In genomic region chr2:122748552-122749011, GRCh38 we compare ENCODE assay signal across 14 cellular contexts.
DNase-seq lines count a peak whose midpoint lies in the region; ATAC-seq, FAIRE-seq and TF ChIP-seq lines count a peak whose summit lies in the region.
"Had no signal": no experiment of that assay in that cellular context is flagged by ENCODE, and none has a peak within 500 bp of the region (broad histone marks: within the 10 kb centered on the region; RNA-seq: fewer than 3 reads in every experiment).

No MANE protein-coding gene starts in this region.

- SMC1A ChIA-PET in GM12878 (lab: Charles Lee; ENCODE audit: uncharacterized antibody, unreplicated experiment) = interaction anchor here (0.6 to 2.5 kb wide), 8 partner anchors 9 to 557 kb away, joined by 3 to 12 read pairs (median 4); no protein-coding TSS in a partner anchor

- H3K36me3 ChIP-seq in Loucy (ENCODE audit: insufficient read depth, low read length) (no peaks in the 10 kb centered on the region), GM12878 (ENCODE audit: control insufficient read depth in 2 of 2, insufficient read depth in 2 of 2, low read length in 1 of 2) (no peaks in the 10 kb centered on the region), HepG2 (replicated peaks in 1 of 2; ENCODE audit: control insufficient read depth in 1 of 2, insufficient read depth in 2 of 2, low read length in 2 of 2) (no peaks in the 10 kb centered on the region)
- H3K36me3 ChIP-seq: thoracic aorta had no signal

- H3K4me3 ChIP-seq in Loucy (ENCODE audit: low read length, poor library complexity, severe bottlenecking) (no peak overlapping the region), GM12878 (no peak overlapping the region), HepG2 (replicated peaks in 1 of 3; ENCODE audit: insufficient read depth in 1 of 3, low read depth in 2 of 3, low read length in 3 of 3) (no peak overlapping the region), lower leg skin (ENCODE audit: low read depth, poor library complexity, severe bottlenecking) (no peak overlapping the region)
- H3K4me3 ChIP-seq: lung, thoracic aorta had no signal

- CTCF ChIA-PET in GM12878 (lab: Yijun Ruan, JAX) = interaction anchor here (0.5 to 1.4 kb wide), 7 partner anchors 11 to 775 kb away, joined by 3 to 5 read pairs (median 3); no protein-coding TSS in a partner anchor
- CTCF ChIA-PET in HepG2 (lab: Yijun Ruan, JAX; ENCODE audit: low intra/inter-chr PET ratio, low total read pairs) = no interaction called here

- TF ChIP-seq CTCF in Loucy (conservative IDR thresholded peaks at IDR 0.05; ENCODE audit: low read length) (0 out of 2 replicates have a peak, but pooled peaks have one; percentile 9), GM12878 (IDR thresholded peaks at IDR 0.05 in 2 of 3, conservative IDR thresholded peaks at IDR 0.05 in 1 of 3; ENCODE audit: control insufficient read depth in 2 of 3, extremely low read depth in 1 of 3, insufficient read depth in 1 of 3, low read depth in 3 of 3, low read length in 3 of 3) (peak in 1 of 3 experiments; percentile 34; a peak in 2 of 6 replicates), HepG2 (CRISPR knock-in tag; IDR thresholded peaks at IDR 0.05) (no peak), lower leg skin (IDR thresholded peaks at IDR 0.05) (no peak)

- H3K27ac ChIP-seq in GM12878 (ENCODE audit: control insufficient read depth, insufficient read depth) (no peak overlapping the region), HepG2 (ENCODE audit: extremely low read length, insufficient read depth, low read length) (no peak overlapping the region)
- H3K27ac ChIP-seq: thoracic aorta had no signal

- no peak overlapping the region for H3K9ac ChIP-seq in Loucy (ENCODE audit: low read depth, low read length, poor library complexity, severe bottlenecking)
- H3K9ac ChIP-seq in GM12878 (ENCODE audit: control insufficient read depth, insufficient read depth, low read length) = no peak overlapping the region
- H3K9ac ChIP-seq in HepG2 (ENCODE audit: insufficient read depth, low read depth, low read length) = no peak overlapping the region

- H3K9me3 ChIP-seq in Loucy (ENCODE audit: insufficient read depth, low read depth, low read length) (no peaks in the 10 kb centered on the region), GM12878 (replicated peaks; ENCODE audit: control insufficient read depth, insufficient read depth, low read length) (no peaks in the 10 kb centered on the region), HepG2 (ENCODE audit: low read length) (no peaks in the 10 kb centered on the region)
- H3K9me3 ChIP-seq: thoracic aorta had no signal

- no peak for TF ChIP-seq POLR2A in GM12878 (IDR thresholded peaks at IDR 0.05; ENCODE audit: low read depth, low read length)
- TF ChIP-seq POLR2A in HepG2 (IDR thresholded peaks at IDR 0.05; ENCODE audit: insufficient read depth in 1 of 2, low read depth in 2 of 2, low read length in 2 of 2) = no peak
- TF ChIP-seq POLR2A in lower leg skin (IDR thresholded peaks at IDR 0.05) = no peak

- TF ChIP-seq EP300 in GM12878 (IDR thresholded peaks at IDR 0.05; ENCODE audit: borderline replicate concordance in 1 of 2, control insufficient read depth in 1 of 2, low read depth in 2 of 2, low read length in 2 of 2) (no peak), HepG2 (IDR thresholded peaks at IDR 0.05; ENCODE audit: low read depth in 2 of 2, low read length in 2 of 2) (no peak), HepG2 (CRISPR knock-in tag; IDR thresholded peaks at IDR 0.05; ENCODE audit: borderline replicate concordance) (no peak)

- intact Hi-C loops in GM12878 (cut with micrococcal nuclease; ENCODE audit: unreplicated experiment) = loop anchor here (1.0 to 5.0 kb wide), 5 partner anchors 96 to 774 kb away; no protein-coding TSS in a partner anchor
- intact Hi-C loops in HepG2 (cut with micrococcal nuclease; ENCODE audit: unreplicated experiment) = loop anchor here (10.0 kb wide), 1 partner anchor 314 kb away; no protein-coding TSS in a partner anchor
- intact Hi-C loops in lower leg skin (cut with DNase I; ENCODE audit: low total_unique reads) = no loop called here

- H3K9me2 ChIP-seq in Loucy (replicated peaks; ENCODE audit: low read depth, low read length) = 0 out of 2 replicates have a peak, but pooled peaks cover 3% of the 10 kb centered on the region

- in situ Hi-C loops in GM12878 (cut with MboI) (loop anchor here (10.0 kb wide), 1 partner anchor 774 kb away; no protein-coding TSS in a partner anchor), HepG2 (cut with HindIII; ENCODE audit: extremely low pct_ligation_motif_present, low pct_unique_long_range_greater_than_20kb) (no loop called here)

- DNase-seq in Daoy (ENCODE audit: low read depth) (peak; percentile 59), GM12878 (ENCODE audit: low read depth, low spot score) (no peak), HepG2 (ENCODE audit: low spot score) (peak; percentile 61), lower leg skin (ENCODE audit: low spot score in 2 of 2) (no peak)
- no peak for DNase-seq in activated T-cell treated with anti-CD3 and anti-CD28 coated beads, Interleukin-2, amount 50 U/mL, for 4 hours
- DNase-seq: NCI-H1436 treated with DMSO at 0.1 percent for 48 hours, T-helper 2 cell had no signal

- peak; percentile 55 for ATAC-seq in GM12878
- peak; percentile 70 for ATAC-seq in HepG2
- ATAC-seq in GM19324 (IDR thresholded peaks at IDR 0.05; ENCODE audit: low FRiP score, unreplicated experiment) = no peak
- ATAC-seq in activated T-cell treated with anti-CD3 and anti-CD28 coated beads, Interleukin-2, amount 50 U/mL, for 4 hours = no peak
- ATAC-seq in GM21360 (IDR thresholded peaks at IDR 0.05; ENCODE audit: unreplicated experiment) = no peak

- BruUV-seq in GM12878 (replicated peaks; lab: Mats Ljungman, UMichigan) (no TSS peak), HepG2 (replicated peaks; lab: Mats Ljungman, UMichigan) (no TSS peak)

- 59% methylated on average over 4 of the region's 4 CpGs for WGBS in GM12878 (ENCODE audit: insufficient coverage, insufficient replicate concordance, low lambda C conversion rate, missing lambda C conversion rate)
- WGBS in HepG2 (ENCODE audit: low lambda C conversion rate) = under 1% methylated on average over 4 of the region's 4 CpGs
- WGBS in lower leg skin, 2 donors = 67 to 73% methylated on average over 4 of the region's 4 CpGs

- no peaks in the 10 kb centered on the region for H3K36me3 Mint-ChIP-seq in activated T-cell treated with anti-CD3 and anti-CD28 coated beads, Interleukin-2, amount 50 U/mL, for 4 hours (ENCODE audit: insufficient read depth)

- H2AFZ ChIP-seq in Loucy (ENCODE audit: low read length) (no peak overlapping the region), GM12878 (ENCODE audit: control insufficient read depth, low read depth, low read length) (no peak overlapping the region), HepG2 (ENCODE audit: low read length) (no peak overlapping the region)

- H4K20me1 ChIP-seq in Loucy (ENCODE audit: insufficient read depth, low read length, poor library complexity, severe bottlenecking) (no peaks in the 10 kb centered on the region), GM12878 (ENCODE audit: control insufficient read depth, insufficient read depth) (no peaks in the 10 kb centered on the region), HepG2 (ENCODE audit: insufficient read depth, low read length) (no peaks in the 10 kb centered on the region)

- no peaks in the 10 kb centered on the region for H3F3A ChIP-seq in Loucy (ENCODE audit: low read depth)

- no peaks in the 10 kb centered on the region for H3K4me1 Mint-ChIP-seq in activated T-cell treated with anti-CD3 and anti-CD28 coated beads, Interleukin-2, amount 50 U/mL, for 4 hours (ENCODE audit: low read depth)

- RAD21 ChIA-PET in GM12878 (lab: Charles Lee; ENCODE audit: unreplicated experiment) = interaction anchor here (0.7 to 2.6 kb wide), 5 partner anchors 10 to 558 kb away, joined by 3 to 11 read pairs (median 4); no protein-coding TSS in a partner anchor

- no peaks in the 10 kb centered on the region for H3K27me3 Mint-ChIP-seq in activated T-cell treated with anti-CD3 and anti-CD28 coated beads, Interleukin-2, amount 50 U/mL, for 4 hours (ENCODE audit: low read depth)

- H3K79me2 ChIP-seq in Loucy (ENCODE audit: insufficient read depth, low read length) (no peaks in the 10 kb centered on the region), GM12878 (ENCODE audit: control insufficient read depth, insufficient read depth, low read length) (no peaks in the 10 kb centered on the region), HepG2 (ENCODE audit: insufficient read depth, low read length) (no peaks in the 10 kb centered on the region)

- peak; percentile 51; the same call in 1 of the 2 replicates for TF ChIP-seq RAD21 in GM12878 (IDR thresholded peaks at IDR 0.05; ENCODE audit: insufficient read depth, low read depth, low read length)
- no peak for TF ChIP-seq RAD21 in HepG2 (CRISPR knock-in tag; IDR thresholded peaks at IDR 0.05)

- H3K4me1 ChIP-seq in Loucy (ENCODE audit: insufficient read depth, low read length, poor library complexity, severe bottlenecking) = no peaks in the 10 kb centered on the region
- H3K4me1 ChIP-seq in GM12878 (ENCODE audit: control insufficient read depth, insufficient read depth, low read length) = no peaks in the 10 kb centered on the region
- peaks cover 16% of the 10 kb centered on the region; the same call in 1 of the 2 replicates for H3K4me1 ChIP-seq in HepG2 (ENCODE audit: insufficient read depth, low read length)

- peaks cover 9% of the 10 kb centered on the region for H3K9me3 Mint-ChIP-seq in activated T-cell treated with anti-CD3 and anti-CD28 coated beads, Interleukin-2, amount 50 U/mL, for 4 hours
- H3K9me3 Mint-ChIP-seq: activated T-helper 1 cell treated with anti-CD3 and anti-CD28 coated beads, Interleukin-12 subunit alpha, Interleukin-12 subunit beta, Interleukin-2, Interleukin-4 antibody, amounts not matched to agents 30 ng/mL and 10 ng/mL and 1 ng/mL, durations not matched to agents 14 hours and 24 hours and 36 hours had no signal

- no peak overlapping the region for H3K4me2 ChIP-seq in Loucy (ENCODE audit: low read depth, low read length, poor library complexity, severe bottlenecking)
- H3K4me2 ChIP-seq in GM12878 (ENCODE audit: control insufficient read depth, insufficient read depth) = no peak overlapping the region
- H3K4me2 ChIP-seq in HepG2 (ENCODE audit: low read depth, low read length) = no peak overlapping the region

- POLR2A ChIA-PET in GM12878 (lab: Charles Lee) (interaction anchor here (0.9 to 1.1 kb wide), 2 partner anchors 10 kb away, joined by 4 to 5 read pairs; no protein-coding TSS in a partner anchor), HepG2 (lab: Yijun Ruan, JAX) (no interaction called here)

- H3K4me3 Mint-ChIP-seq in activated T-cell treated with anti-CD3 and anti-CD28 coated beads, Interleukin-2, amount 50 U/mL, for 4 hours = no peak overlapping the region
- H3K4me3 Mint-ChIP-seq: activated T-helper 1 cell treated with anti-CD3 and anti-CD28 coated beads, Interleukin-12 subunit alpha, Interleukin-12 subunit beta, Interleukin-2, Interleukin-4 antibody, amounts not matched to agents 30 ng/mL and 10 ng/mL and 1 ng/mL, durations not matched to agents 14 hours and 24 hours and 36 hours had no signal

- FAIRE-seq in GM12878 (lab: Jason Lieb, UNC) (no peak), HepG2 (lab: Jason Lieb, UNC) (peak; percentile 21)
- FAIRE-seq: D721Med had no signal

- H3K27me3 ChIP-seq in Loucy (ENCODE audit: insufficient read depth, low read length, poor library complexity, severe bottlenecking) = no peaks in the 10 kb centered on the region
- H3K27me3 ChIP-seq in GM12878 (replicated peaks in 1 of 2; ENCODE audit: control insufficient read depth in 2 of 2, insufficient read depth in 2 of 2, low read length in 1 of 2) = no peaks in the 10 kb centered on the region
- no peaks in the 10 kb centered on the region for H3K27me3 ChIP-seq in HepG2 (ENCODE audit: control insufficient read depth in 1 of 2, insufficient read depth in 2 of 2, low read length in 2 of 2)

Comparison
In these comparisons a context has a peak if more than half of its experiments do, and no peak if none do; other contexts are left out.
1. DNase-seq: peak in Daoy (single experiment) and HepG2 (single experiment); none in GM12878 (single experiment), activated T-cell treated with anti-CD3 and anti-CD28 coated beads, Interleukin-2, amount 50 U/mL, for 4 hours (single experiment) and lower leg skin (0 of 2).
2. ATAC-seq: peak in GM12878 (single experiment) and HepG2 (single experiment); none in GM19324 (single experiment), activated T-cell treated with anti-CD3 and anti-CD28 coated beads, Interleukin-2, amount 50 U/mL, for 4 hours (0 of 2) and GM21360 (single experiment).